ENCODE assay signal across 12 cellular contexts in the genomic region with DNA sequence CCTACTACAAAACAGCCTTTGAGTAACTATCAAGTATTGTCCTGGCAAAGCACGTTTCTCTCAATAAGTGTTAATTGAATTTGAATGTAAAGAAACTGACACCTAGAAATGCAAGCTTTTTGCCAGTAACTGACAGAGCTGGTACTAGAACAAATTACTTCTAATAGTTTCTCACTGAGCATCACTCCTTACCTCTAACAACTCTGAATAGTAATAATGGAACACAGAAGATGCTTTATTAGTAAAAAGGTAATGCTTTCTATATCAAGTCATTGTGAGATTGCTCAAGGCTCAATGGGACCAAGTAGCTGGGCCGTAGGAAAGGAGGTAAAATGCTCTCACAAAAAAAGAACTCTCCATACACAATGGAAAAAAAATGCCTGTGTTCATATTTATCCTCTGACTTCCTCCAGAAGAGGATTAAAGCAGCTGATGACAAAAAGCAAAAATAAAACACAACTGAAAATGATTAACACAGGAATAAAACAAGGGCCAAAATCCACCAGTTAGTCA. TPM values are rescaled to one million over a fixed set of nuclear protein-coding genes. Genes with fewer than 3 reads are reported as not detected.
DNase-seq lines count a peak whose midpoint lies in the region; ATAC-seq, FAIRE-seq and TF ChIP-seq lines count a peak whose summit lies in the region.
"Had no signal": no experiment of that assay in that cellular context is flagged by ENCODE, and none has a peak within 500 bp of the region (broad histone marks: within the 10 kb centered on the region; RNA-seq: fewer than 3 reads in every experiment).

No MANE protein-coding gene starts in this region.

- H3K27ac Mint-ChIP-seq in MCF 10A (ENCODE audit: low read depth, unreplicated experiment), result no peak overlapping the region
- H3K27ac Mint-ChIP-seq: activated CD4-positive, alpha-beta T cell treated with anti-CD3 and anti-CD28 coated beads, Interleukin-2, amount 10 ng/mL, durations not matched to agents 7 days and 5 days had no signal

- H3K27me3 ChIP-seq in GM06990 (replicated peaks; ENCODE audit: control insufficient read depth, insufficient read depth, low read length), result no peaks in the 10 kb centered on the region
- H3K27me3 ChIP-seq in pancreas, result no peaks in the 10 kb centered on the region
- H3K27me3 ChIP-seq: ascending aorta had no signal

- DNase-seq in GM06990 (ENCODE audit: extremely low read depth, insufficient read length) (no peak), RWPE1 (ENCODE audit: low spot score) (no peak), MCF 10A (ENCODE audit: unreplicated experiment) (no peak), pancreas (no peak)
- DNase-seq: activated CD4-positive, alpha-beta T cell treated with anti-CD3 and anti-CD28 coated beads, Interleukin-2, amount 10 ng/mL, durations not matched to agents 7 days and 5 days; SIG-M5; stimulated activated CD4-positive, alpha-beta T cell treated with anti-CD3 and anti-CD28 coated beads, Interleukin-1b, Interleukin-23, amount 100 ng/mL, for 48 hours had no signal

- no TSS peak for BruUV-seq in MCF 10A (replicated peaks; lab: Mats Ljungman, UMichigan)

- no peak for FAIRE-seq in pancreas (lab: Jason Lieb, UNC)

- no peaks in the 10 kb centered on the region; the same call in 1 of the 2 replicates for H3K36me3 ChIP-seq in GM06990 (ENCODE audit: control insufficient read depth, insufficient read depth, low read length)
- H3K36me3 ChIP-seq in pancreas, result no peaks in the 10 kb centered on the region
- H3K36me3 ChIP-seq: ascending aorta had no signal

- H3K36me3 Mint-ChIP-seq in MCF 10A (ENCODE audit: insufficient read depth, unreplicated experiment), result no peaks in the 10 kb centered on the region

- no peak overlapping the region for H3K27ac ChIP-seq in RWPE1
- H3K27ac ChIP-seq in pancreas, result no peak overlapping the region
- H3K27ac ChIP-seq: ascending aorta had no signal

- no peaks in the 10 kb centered on the region for H3K4me1 ChIP-seq in pancreas

- ATAC-seq in GM19351 (IDR thresholded peaks at IDR 0.05; ENCODE audit: unreplicated experiment) (peak; percentile 44), HG02852 (IDR thresholded peaks at IDR 0.05; ENCODE audit: unreplicated experiment) (peak; percentile 49), HG03571 (IDR thresholded peaks at IDR 0.05; ENCODE audit: unreplicated experiment) (peak; percentile 32), SK-N-SH treated with all-trans-retinoic acid at 6 μM for 48 hours (no peak), pancreas (no peak)

- H3K4me3 ChIP-seq in GM06990 (replicated peaks; ENCODE audit: low read depth, low read length) (peak overlapping the region; percentile 31), pancreas (no peak overlapping the region)
- H3K4me3 ChIP-seq: ascending aorta had no signal

- H3K4me3 Mint-ChIP-seq in MCF 10A (ENCODE audit: unreplicated experiment), result no peak overlapping the region
- H3K4me3 Mint-ChIP-seq: activated CD4-positive, alpha-beta T cell treated with anti-CD3 and anti-CD28 coated beads, Interleukin-2, amount 10 ng/mL, durations not matched to agents 7 days and 5 days had no signal

- WGBS in pancreas, 2 donors, result 84 to 89% methylated on average over 2 of the region's 2 CpGs

- TF ChIP-seq CTCF in GM06990 (IDR thresholded peaks at IDR 0.05; ENCODE audit: insufficient read depth, low read length, poor library complexity, severe bottlenecking), result no peak
- no peak for TF ChIP-seq CTCF in RWPE1 (conservative IDR thresholded peaks at IDR 0.05; ENCODE audit: low read depth)
- no peak for TF ChIP-seq CTCF in MCF 10A (IDR thresholded peaks at IDR 0.05; ENCODE audit: unreplicated experiment)
- TF ChIP-seq CTCF in pancreas (IDR thresholded peaks at IDR 0.05), result no peak

- no peaks in the 10 kb centered on the region for H3K9me3 ChIP-seq in pancreas

- intact Hi-C loops in MCF 10A (cut with micrococcal nuclease) (no loop called here), pancreas (cut with DNase I) (no loop called here)

- peaks cover 13% of the 10 kb centered on the region for H3K9me3 Mint-ChIP-seq in MCF 10A (ENCODE audit: unreplicated experiment)

- H3K27me3 Mint-ChIP-seq in MCF 10A (ENCODE audit: insufficient read depth, unreplicated experiment), result no peaks in the 10 kb centered on the region
- H3K27me3 Mint-ChIP-seq: activated CD4-positive, alpha-beta T cell treated with anti-CD3 and anti-CD28 coated beads, Interleukin-2, amount 10 ng/mL, durations not matched to agents 7 days and 5 days had no signal

- POLR2A ChIA-PET in RWPE1 (lab: Yijun Ruan, JAX; ENCODE audit: low non-redundant PET) (no interaction called here), MCF 10A (lab: Yijun Ruan, JAX) (no interaction called here)

- H3K4me1 Mint-ChIP-seq in MCF 10A (ENCODE audit: insufficient read depth, unreplicated experiment), result no peaks in the 10 kb centered on the region

- CTCF ChIA-PET in RWPE1 (lab: Yijun Ruan, JAX), result interaction anchor here (0.6 kb wide), 1 partner anchor 1518 kb away, joined by 3 read pairs; no protein-coding TSS in a partner anchor
- CTCF ChIA-PET in MCF 10A (lab: Yijun Ruan, JAX), result interaction anchor here (1.0 kb wide), 1 partner anchor 12 kb away, joined by 4 read pairs; no protein-coding TSS in a partner anchor

TF ChIP-seq in SK-N-SH treated with all-trans-retinoic acid at 6 μM for 48 hours, 23 proteins besides CTCF, POLR2A, EP300 and RAD21:
- TF ChIP-seq BACH2 (CRISPR knock-in tag; IDR thresholded peaks at IDR 0.05; ENCODE audit: borderline replicate concordance), result no peak

RNA-seq across cellular contexts. Expression of a gene that starts 11.8 kb away (rescaled TPM):
- total RNA-seq in MCF 10A (2022) (0.26 TPM in 1 of 2 replicates, not detected in the other), pancreas (10 to 100 TPM in 2 of 6 donors, 1 to 10 TPM in 3, under 1 TPM in 1; 0.92 to 14.9 (median 3.0) TPM)
- 1 to 10 TPM; 2.1 to 3.4 TPM for polyA plus RNA-seq in pancreas

Comparison
In these comparisons a context has a peak if more than half of its experiments do, and no peak if none do; other contexts are left out.
1. ATAC-seq: peak in GM19351 (single experiment), HG02852 (single experiment) and HG03571 (single experiment); none in SK-N-SH treated with all-trans-retinoic acid at 6 μM for 48 hours (single experiment) and pancreas (0 of 4).